33 cellular contexts compared by ENCODE assay signal in the genomic region with DNA sequence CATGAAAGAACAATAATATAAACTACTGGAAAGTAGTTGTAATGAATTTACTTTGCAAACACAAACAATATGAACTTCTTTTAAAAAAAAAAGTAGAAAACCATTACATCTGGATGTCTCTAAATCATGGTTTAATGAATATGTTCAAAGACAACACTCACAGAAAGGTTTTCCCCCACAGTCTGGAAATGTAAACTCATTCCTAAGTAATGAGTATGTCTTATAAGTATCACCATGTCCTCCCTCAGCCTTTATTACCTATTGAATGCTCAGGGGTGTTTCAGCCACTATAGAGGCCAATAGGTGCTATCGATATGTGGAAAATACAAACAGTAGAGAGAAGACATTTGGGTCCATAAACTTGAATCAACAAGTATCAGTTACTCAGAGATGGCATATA.
DNase-seq lines count a peak whose midpoint lies in the region; ATAC-seq, FAIRE-seq and TF ChIP-seq lines count a peak whose summit lies in the region.
"Had no signal": no experiment of that assay in that cellular context is flagged by ENCODE, and none has a peak within 500 bp of the region (broad histone marks: within the 10 kb centered on the region; RNA-seq: fewer than 3 reads in every experiment).

No MANE protein-coding gene starts in this region.

- H2AFZ ChIP-seq in mesenchymal stem cell (ENCODE audit: low read depth, low read length) = no peak overlapping the region
- H2AFZ ChIP-seq: PC-9 had no signal

- no peak overlapping the region for H3K4me3 Mint-ChIP-seq in activated T-helper 1 cell treated with anti-CD3 and anti-CD28 coated beads, Interleukin-12 subunit alpha, Interleukin-12 subunit beta, Interleukin-2, Interleukin-4 antibody, amounts not matched to agents 30 ng/mL and 10 ng/mL and 1 ng/mL, durations not matched to agents 14 hours and 24 hours and 36 hours
- H3K4me3 Mint-ChIP-seq: activated B cell treated with CpG ODN at 0.5 μM for 24 hours; activated CD4-positive, alpha-beta T cell treated with anti-CD3 and anti-CD28 coated beads, Interleukin-2, amount 10 ng/mL, durations not matched to agents 7 days and 5 days; activated naive CD4-positive, alpha-beta T cell treated with anti-CD3 and anti-CD28 coated beads for 36 hours; activated T-cell treated with anti-CD3 and anti-CD28 coated beads, Interleukin-2, amount 50 U/mL, for 4 hours; CD4-positive, alpha-beta T cell; endodermal cell; natural killer cell treated with Interleukin-12 subunit alpha and Interleukin-12 subunit beta and Interleukin-15 and Interleukin-18, amount 100 ng/mL, for 72 hours had no signal

- H3K27ac Mint-ChIP-seq in activated T-helper 1 cell treated with anti-CD3 and anti-CD28 coated beads, Interleukin-12 subunit alpha, Interleukin-12 subunit beta, Interleukin-2, Interleukin-4 antibody, amounts not matched to agents 30 ng/mL and 10 ng/mL and 1 ng/mL, durations not matched to agents 14 hours and 24 hours and 36 hours = no peak overlapping the region
- H3K27ac Mint-ChIP-seq: activated B cell treated with CpG ODN at 0.5 μM for 24 hours; activated CD4-positive, alpha-beta T cell treated with anti-CD3 and anti-CD28 coated beads, Interleukin-2, amount 10 ng/mL, durations not matched to agents 7 days and 5 days; activated naive CD4-positive, alpha-beta T cell treated with anti-CD3 and anti-CD28 coated beads for 36 hours; CD4-positive, alpha-beta T cell; endodermal cell; natural killer cell treated with Interleukin-12 subunit alpha and Interleukin-12 subunit beta and Interleukin-15 and Interleukin-18, amount 100 ng/mL, for 72 hours had no signal

- no peaks in the 10 kb centered on the region for H3K36me3 Mint-ChIP-seq in activated T-helper 1 cell treated with anti-CD3 and anti-CD28 coated beads, Interleukin-12 subunit alpha, Interleukin-12 subunit beta, Interleukin-2, Interleukin-4 antibody, amounts not matched to agents 30 ng/mL and 10 ng/mL and 1 ng/mL, durations not matched to agents 14 hours and 24 hours and 36 hours (ENCODE audit: low read depth)
- H3K36me3 Mint-ChIP-seq: natural killer cell treated with Interleukin-12 subunit alpha and Interleukin-12 subunit beta and Interleukin-15 and Interleukin-18, amount 100 ng/mL, for 72 hours had no signal

- H4K8ac ChIP-seq in mesenchymal stem cell (ENCODE audit: low read length) = no peak overlapping the region

- no peaks in the 10 kb centered on the region for H3K9me3 Mint-ChIP-seq in activated T-helper 1 cell treated with anti-CD3 and anti-CD28 coated beads, Interleukin-12 subunit alpha, Interleukin-12 subunit beta, Interleukin-2, Interleukin-4 antibody, amounts not matched to agents 30 ng/mL and 10 ng/mL and 1 ng/mL, durations not matched to agents 14 hours and 24 hours and 36 hours
- H3K9me3 Mint-ChIP-seq: activated CD4-positive, alpha-beta T cell treated with anti-CD3 and anti-CD28 coated beads, Interleukin-2, amount 10 ng/mL, durations not matched to agents 7 days and 5 days; activated naive CD4-positive, alpha-beta T cell treated with anti-CD3 and anti-CD28 coated beads for 36 hours; activated T-cell treated with anti-CD3 and anti-CD28 coated beads, Interleukin-2, amount 50 U/mL, for 4 hours; CD4-positive, alpha-beta T cell; endodermal cell; natural killer cell treated with Interleukin-12 subunit alpha and Interleukin-12 subunit beta and Interleukin-15 and Interleukin-18, amount 100 ng/mL, for 72 hours had no signal

- CTCF ChIA-PET in A549 (lab: Yijun Ruan, JAX) = no interaction called here

- H3K4me3 ChIP-seq in A549 (no peak overlapping the region), bronchial epithelial cell (ENCODE audit: low read depth, low read length) (no peak overlapping the region), mesenchymal stem cell (ENCODE audit: insufficient read depth in 1 of 2, low read depth in 1 of 2, low read length in 2 of 2) (no peak overlapping the region), pancreas (no peak overlapping the region)
- H3K4me3 ChIP-seq: adrenal gland, lower lobe of right lung, PC-9, suprapubic skin, upper lobe of right lung had no signal

- POLR2A ChIA-PET in A549 (lab: Yijun Ruan, JAX) = interaction anchor here (0.9 kb wide), 1 partner anchor 11 kb away, joined by 3 read pairs; no protein-coding TSS in a partner anchor

- H3K9me3 ChIP-seq in A549 (no peaks in the 10 kb centered on the region), mesenchymal stem cell (ENCODE audit: control insufficient read depth, low read length) (no peaks in the 10 kb centered on the region), pancreas (no peaks in the 10 kb centered on the region)
- H3K9me3 ChIP-seq: adrenal gland, lower lobe of right lung, SK-N-SH, suprapubic skin, upper lobe of right lung had no signal

- H2BK15ac ChIP-seq in mesenchymal stem cell (ENCODE audit: low read depth, poor library complexity, severe bottlenecking) = no peak overlapping the region

- no peaks in the 10 kb centered on the region for H3K4me1 Mint-ChIP-seq in activated T-helper 1 cell treated with anti-CD3 and anti-CD28 coated beads, Interleukin-12 subunit alpha, Interleukin-12 subunit beta, Interleukin-2, Interleukin-4 antibody, amounts not matched to agents 30 ng/mL and 10 ng/mL and 1 ng/mL, durations not matched to agents 14 hours and 24 hours and 36 hours (ENCODE audit: low read depth)
- H3K4me1 Mint-ChIP-seq: activated B cell treated with CpG ODN at 0.5 μM for 24 hours; activated CD4-positive, alpha-beta T cell treated with anti-CD3 and anti-CD28 coated beads, Interleukin-2, amount 10 ng/mL, durations not matched to agents 7 days and 5 days; endodermal cell had no signal

- WGBS in A549 (ENCODE audit: missing lambda C conversion rate) = 84% methylated on average over 1 of the region's 1 CpG
- WGBS in mesenchymal stem cell = no CpG with 5 or more reads among the region's 1 CpG
- 91 to 98% methylated on average over 1 of the region's 1 CpG for WGBS in pancreas, 2 donors

- H2BK12ac ChIP-seq in mesenchymal stem cell (ENCODE audit: low read length in 2 of 2) = no peak overlapping the region

- ATAC-seq in A549 (no peak), pancreas (no peak), HG03571 (IDR thresholded peaks at IDR 0.05; ENCODE audit: unreplicated experiment) (no peak)
- ATAC-seq: activated T-cell treated with anti-CD3 and anti-CD28 coated beads, Interleukin-2, amount 50 U/mL, for 4 hours; esophagus mucosa; lower lobe of right lung; natural killer cell treated with Interleukin-12 subunit alpha and Interleukin-12 subunit beta and Interleukin-15 and Interleukin-18, amount 100 ng/mL, for 72 hours; Right ventricle myocardium inferior; upper lobe of right lung had no signal

- H4K91ac ChIP-seq in mesenchymal stem cell (ENCODE audit: low read length) = no peak overlapping the region

- no peak for TF ChIP-seq RAD21 in A549 (conservative IDR thresholded peaks at IDR 0.05 in 1 of 2, IDR thresholded peaks at IDR 0.05 in 1 of 2)

- H3K14ac ChIP-seq in mesenchymal stem cell (ENCODE audit: low read length in 2 of 2) = no peak overlapping the region

- peaks cover 5% of the 10 kb centered on the region for H3K27me3 Mint-ChIP-seq in activated T-helper 1 cell treated with anti-CD3 and anti-CD28 coated beads, Interleukin-12 subunit alpha, Interleukin-12 subunit beta, Interleukin-2, Interleukin-4 antibody, amounts not matched to agents 30 ng/mL and 10 ng/mL and 1 ng/mL, durations not matched to agents 14 hours and 24 hours and 36 hours (ENCODE audit: insufficient read depth)
- H3K27me3 Mint-ChIP-seq: CD4-positive, alpha-beta T cell had no signal

- H3K9ac ChIP-seq in mesenchymal stem cell (ENCODE audit: low read length) = no peak overlapping the region
- H3K9ac ChIP-seq: SK-N-SH had no signal

- H3K4me1 ChIP-seq in A549 (peaks cover 52% of the 10 kb centered on the region), mesenchymal stem cell (ENCODE audit: control insufficient read depth, insufficient read depth, low read depth, low read length) (peaks cover 8% of the 10 kb centered on the region), pancreas (no peaks in the 10 kb centered on the region)
- H3K4me1 ChIP-seq: adrenal gland, lower lobe of right lung, suprapubic skin, upper lobe of right lung had no signal

- no peak for TF ChIP-seq CTCF in A549 (IDR thresholded peaks at IDR 0.05)
- TF ChIP-seq CTCF in bronchial epithelial cell (IDR thresholded peaks at IDR 0.05; ENCODE audit: insufficient read depth, low read length, severe bottlenecking) = no peak
- no peak for TF ChIP-seq CTCF in pancreas (IDR thresholded peaks at IDR 0.05)

- no peak overlapping the region for H2AK5ac ChIP-seq in mesenchymal stem cell (ENCODE audit: low read length, severe bottlenecking)

- no peaks in the 10 kb centered on the region for H3K27me3 ChIP-seq in bronchial epithelial cell (ENCODE audit: control insufficient read depth, insufficient read depth, low read length)
- H3K27me3 ChIP-seq in mesenchymal stem cell (ENCODE audit: control insufficient read depth in 1 of 2, insufficient read depth in 1 of 2, low read length in 2 of 2) = no peaks in the 10 kb centered on the region
- H3K27me3 ChIP-seq in pancreas = no peaks in the 10 kb centered on the region
- H3K27me3 ChIP-seq: adrenal gland, suprapubic skin, upper lobe of right lung had no signal

- H3K23ac ChIP-seq in mesenchymal stem cell (ENCODE audit: low read length in 2 of 2) = no peak overlapping the region

- no peak overlapping the region for H2BK120ac ChIP-seq in mesenchymal stem cell (ENCODE audit: low read depth, low read length)

- H3K79me1 ChIP-seq in mesenchymal stem cell (replicated peaks; ENCODE audit: low read length, poor library complexity, severe bottlenecking) = peaks cover 6% of the 10 kb centered on the region

- FAIRE-seq in A549 (lab: Jason Lieb, UNC) (no peak), bronchial epithelial cell (lab: Jason Lieb, UNC) (no peak), pancreas (lab: Jason Lieb, UNC) (no peak)
- FAIRE-seq: D721Med, frontal cortex, GM18507, H1 had no signal

- TF ChIP-seq POLR2A in A549 (IDR thresholded peaks at IDR 0.05; ENCODE audit: low read length) = no peak

- H3K27ac ChIP-seq in A549 (no peak overlapping the region), mesenchymal stem cell (ENCODE audit: low read length, poor library complexity, severe bottlenecking) (no peak overlapping the region), pancreas (no peak overlapping the region)
- H3K27ac ChIP-seq: adrenal gland, lower lobe of right lung, PC-9, suprapubic skin, upper lobe of right lung had no signal

- DNase-seq in A549 (ENCODE audit: low read depth in 1 of 2, low spot score in 1 of 2) = no peak
- DNase-seq in HCEC 1CT = peak; percentile 19
- DNase-seq in bronchial epithelial cell (ENCODE audit: low read depth) = peak; percentile 63
- DNase-seq in mesenchymal stem cell = peak; percentile 52
- no peak for DNase-seq in cerebellum (ENCODE audit: low spot score)
- DNase-seq in pancreas = no peak
- no peak for DNase-seq in activated T-helper 1 cell treated with anti-CD3 and anti-CD28 coated beads, Interleukin-12 subunit alpha, Interleukin-12 subunit beta, Interleukin-2, Interleukin-4 antibody, amounts not matched to agents 30 ng/mL and 10 ng/mL and 1 ng/mL, durations not matched to agents 14 hours and 24 hours and 36 hours (ENCODE audit: low spot score)
- DNase-seq: activated B cell treated with CpG ODN at 0.5 μM for 24 hours; activated CD4-positive, alpha-beta T cell treated with anti-CD3 and anti-CD28 coated beads, Interleukin-2, amount 10 ng/mL, durations not matched to agents 7 days and 5 days; activated naive CD4-positive, alpha-beta T cell treated with anti-CD3 and anti-CD28 coated beads for 36 hours; activated T-cell treated with anti-CD3 and anti-CD28 coated beads, Interleukin-2, amount 50 U/mL, for 4 hours; adrenal gland; CD4-positive, alpha-beta T cell; DND-41; endodermal cell; lower lobe of right lung; NCI-H1417; NCI-H2081; NCI-H526 treated with DMSO at 0.1 percent for 48 hours; NK-92 treated with Interleukin-12 subunit alpha and Interleukin-12 subunit beta, amount 100 ng/mL, for 24 hours; PC-9; SK-N-SH; stimulated activated naive CD4-positive, alpha-beta T cell; upper lobe of right lung had no signal

- peak overlapping the region; percentile 13; the same call in 2 of the 3 replicates for H3K4me2 ChIP-seq in A549
- H3K4me2 ChIP-seq in mesenchymal stem cell (ENCODE audit: low read length, poor library complexity, severe bottlenecking) = no peak overlapping the region
- H3K4me2 ChIP-seq: PC-9, SK-N-SH had no signal

- no peak overlapping the region for H3K18ac ChIP-seq in mesenchymal stem cell (ENCODE audit: low read depth in 1 of 2, low read length in 2 of 2)

- H2BK5ac ChIP-seq in mesenchymal stem cell (ENCODE audit: low read depth, low read length, poor library complexity, severe bottlenecking) = no peak overlapping the region

- H3K36me3 ChIP-seq in bronchial epithelial cell (ENCODE audit: control insufficient read depth, insufficient read depth, low read length) (no peaks in the 10 kb centered on the region), mesenchymal stem cell (ENCODE audit: control insufficient read depth in 1 of 2, insufficient read depth in 2 of 2, low read depth in 1 of 2, low read length in 2 of 2) (peaks cover 0 to 9% of the 10 kb centered on the region in 2 experiments), pancreas (no peaks in the 10 kb centered on the region)
- H3K36me3 ChIP-seq: adrenal gland, lower lobe of right lung, upper lobe of right lung had no signal

- TF ChIP-seq EP300 in A549 (IDR thresholded peaks at IDR 0.05) = no peak

- intact Hi-C loops in pancreas (cut with DNase I) = no loop called here
- intact Hi-C loops in activated T-helper 1 cell treated with anti-CD3 and anti-CD28 coated beads, Interleukin-12 subunit alpha, Interleukin-12 subunit beta, Interleukin-2, Interleukin-4 antibody, amounts not matched to agents 30 ng/mL and 10 ng/mL and 1 ng/mL, durations not matched to agents 14 hours and 24 hours and 36 hours (cut with micrococcal nuclease) = no loop called here

- H3K4ac ChIP-seq in mesenchymal stem cell (ENCODE audit: low read depth in 1 of 2, low read length in 2 of 2) = no peak overlapping the region

Comparison
In these comparisons a context has a peak if more than half of its experiments do, and no peak if none do; other contexts are left out.
1. DNase-seq: peak in HCEC 1CT (single experiment), bronchial epithelial cell (single experiment) and mesenchymal stem cell (single experiment); none in A549 (0 of 2), cerebellum (single experiment), pancreas (0 of 6) and activated T-helper 1 cell treated with anti-CD3 and anti-CD28 coated beads, Interleukin-12 subunit alpha, Interleukin-12 subunit beta, Interleukin-2, Interleukin-4 antibody, amounts not matched to agents 30 ng/mL and 10 ng/mL and 1 ng/mL, durations not matched to agents 14 hours and 24 hours and 36 hours (single experiment).